ENCODE assay signal across 1 cellular context in genomic region chr19:18380843-18381242, GRCh38.
TF ChIP-seq lines count a peak whose summit lies in the region.

No MANE protein-coding gene starts in this region.

TF ChIP-seq in IMR-90, 13 proteins besides CTCF, POLR2A, EP300 and RAD21:
- TF ChIP-seq MAFK (IDR thresholded peaks at IDR 0.05; ENCODE audit: low read depth, low read length) (no peak), RCOR1 (IDR thresholded peaks at IDR 0.05; ENCODE audit: insufficient replicate concordance, low read length) (no peak)
- TF ChIP-seq, protein P1, sequence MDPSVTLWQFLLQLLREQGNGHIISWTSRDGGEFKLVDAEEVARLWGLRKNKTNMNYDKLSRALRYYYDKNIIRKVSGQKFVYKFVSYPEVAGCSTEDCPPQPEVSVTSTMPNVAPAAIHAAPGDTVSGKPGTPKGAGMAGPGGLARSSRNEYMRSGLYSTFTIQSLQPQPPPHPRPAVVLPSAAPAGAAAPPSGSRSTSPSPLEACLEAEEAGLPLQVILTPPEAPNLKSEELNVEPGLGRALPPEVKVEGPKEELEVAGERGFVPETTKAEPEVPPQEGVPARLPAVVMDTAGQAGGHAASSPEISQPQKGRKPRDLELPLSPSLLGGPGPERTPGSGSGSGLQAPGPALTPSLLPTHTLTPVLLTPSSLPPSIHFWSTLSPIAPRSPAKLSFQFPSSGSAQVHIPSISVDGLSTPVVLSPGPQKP (IDR thresholded peaks at IDR 0.05; ENCODE audit: borderline replicate concordance, low read depth, low read length), result no peak
- TF ChIP-seq, protein P2, sequence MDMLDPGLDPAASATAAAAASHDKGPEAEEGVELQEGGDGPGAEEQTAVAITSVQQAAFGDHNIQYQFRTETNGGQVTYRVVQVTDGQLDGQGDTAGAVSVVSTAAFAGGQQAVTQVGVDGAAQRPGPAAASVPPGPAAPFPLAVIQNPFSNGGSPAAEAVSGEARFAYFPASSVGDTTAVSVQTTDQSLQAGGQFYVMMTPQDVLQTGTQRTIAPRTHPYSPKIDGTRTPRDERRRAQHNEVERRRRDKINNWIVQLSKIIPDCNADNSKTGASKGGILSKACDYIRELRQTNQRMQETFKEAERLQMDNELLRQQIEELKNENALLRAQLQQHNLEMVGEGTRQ (IDR thresholded peaks at IDR 0.05; ENCODE audit: low read depth, low read length), result no peak
